ENCODE assay signal across 15 cellular contexts in the genomic region with DNA sequence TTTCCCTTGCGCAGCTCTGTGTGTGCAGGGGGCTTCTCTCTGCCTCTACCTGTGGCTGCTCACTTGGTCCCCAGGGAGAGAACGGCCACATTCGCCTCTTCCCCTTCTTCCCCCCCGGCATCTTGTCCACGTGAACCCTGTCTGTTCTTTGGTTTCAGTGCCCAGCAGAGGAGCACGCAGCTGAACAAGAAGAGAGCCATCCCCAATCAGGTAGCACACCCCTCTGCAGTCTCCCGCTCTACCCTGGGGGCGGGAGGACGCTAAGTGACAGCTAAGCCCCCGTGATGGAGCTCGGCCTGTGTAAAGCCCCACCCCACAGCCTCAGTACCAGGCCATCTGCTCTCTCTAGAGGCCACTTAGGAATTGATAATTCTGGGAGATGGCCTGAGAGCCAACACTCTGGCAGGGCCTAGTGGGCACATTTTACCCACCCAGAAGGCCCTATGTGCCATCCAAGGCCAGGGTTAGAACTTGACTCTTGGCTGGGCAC. TPM values are rescaled to one million over a fixed set of nuclear protein-coding genes. Genes with fewer than 3 reads are reported as not detected.
"Had no signal": no experiment of that assay in that cellular context is flagged by ENCODE, and none has a peak within 500 bp of the region (broad histone marks: within the 10 kb centered on the region; RNA-seq: fewer than 3 reads in every experiment).

No MANE protein-coding gene starts in this region.

- DNase-seq: activated CD4-positive, alpha-beta T cell treated with anti-CD3 and anti-CD28 coated beads, Interleukin-2, amount 50 U/mL, for 48 hours; activated CD8-positive, alpha-beta memory T cell treated with anti-CD3 and anti-CD28 coated beads, Interleukin-2, amount 50 U/mL, for 4 hours; amniotic stem cell; effector memory CD8-positive, alpha-beta T cell; kidney glomerular epithelial cell; naive B cell; posterior cingulate gyrus; transverse colon had no signal

- H3K9me3 ChIP-seq: body of pancreas, lower lobe of right lung, transverse colon had no signal

- H3K4me3 Mint-ChIP-seq: activated naive CD4-positive, alpha-beta T cell treated with anti-CD3 and anti-CD28 coated beads, Interleukin-2, amount 50 U/mL, for 24 hours; central memory CD8-positive, alpha-beta T cell; effector memory CD8-positive, alpha-beta T cell; naive B cell had no signal

- H3K9me3 Mint-ChIP-seq: activated naive CD4-positive, alpha-beta T cell treated with anti-CD3 and anti-CD28 coated beads, Interleukin-2, amount 50 U/mL, for 24 hours; central memory CD8-positive, alpha-beta T cell; effector memory CD8-positive, alpha-beta T cell; naive B cell had no signal

- H3K27me3 Mint-ChIP-seq: activated naive CD4-positive, alpha-beta T cell treated with anti-CD3 and anti-CD28 coated beads, Interleukin-2, amount 50 U/mL, for 24 hours; central memory CD8-positive, alpha-beta T cell; effector memory CD8-positive, alpha-beta T cell; naive B cell had no signal

- ATAC-seq: activated CD4-positive, CD25-positive, alpha-beta regulatory T cell treated with anti-CD3 and anti-CD28 coated beads, Interleukin-2, amount 50 U/mL, for 24 hours; body of pancreas; effector memory CD8-positive, alpha-beta T cell had no signal

- H3K27me3 ChIP-seq: body of pancreas, transverse colon had no signal

- H3K4me3 ChIP-seq: body of pancreas, lower lobe of right lung, transverse colon had no signal

- H3K4me1 ChIP-seq: body of pancreas, transverse colon had no signal

- H3K27ac ChIP-seq: body of pancreas, lower lobe of right lung, transverse colon had no signal

RNA-seq across cellular contexts. Expression of gene C19orf38, which starts 42.4 kb away (rescaled TPM):
- total RNA-seq: epithelial cell of proximal tubule, glomerular endothelial cell had no signal
